1 cellular context compared by ENCODE assay signal in the genomic region with DNA sequence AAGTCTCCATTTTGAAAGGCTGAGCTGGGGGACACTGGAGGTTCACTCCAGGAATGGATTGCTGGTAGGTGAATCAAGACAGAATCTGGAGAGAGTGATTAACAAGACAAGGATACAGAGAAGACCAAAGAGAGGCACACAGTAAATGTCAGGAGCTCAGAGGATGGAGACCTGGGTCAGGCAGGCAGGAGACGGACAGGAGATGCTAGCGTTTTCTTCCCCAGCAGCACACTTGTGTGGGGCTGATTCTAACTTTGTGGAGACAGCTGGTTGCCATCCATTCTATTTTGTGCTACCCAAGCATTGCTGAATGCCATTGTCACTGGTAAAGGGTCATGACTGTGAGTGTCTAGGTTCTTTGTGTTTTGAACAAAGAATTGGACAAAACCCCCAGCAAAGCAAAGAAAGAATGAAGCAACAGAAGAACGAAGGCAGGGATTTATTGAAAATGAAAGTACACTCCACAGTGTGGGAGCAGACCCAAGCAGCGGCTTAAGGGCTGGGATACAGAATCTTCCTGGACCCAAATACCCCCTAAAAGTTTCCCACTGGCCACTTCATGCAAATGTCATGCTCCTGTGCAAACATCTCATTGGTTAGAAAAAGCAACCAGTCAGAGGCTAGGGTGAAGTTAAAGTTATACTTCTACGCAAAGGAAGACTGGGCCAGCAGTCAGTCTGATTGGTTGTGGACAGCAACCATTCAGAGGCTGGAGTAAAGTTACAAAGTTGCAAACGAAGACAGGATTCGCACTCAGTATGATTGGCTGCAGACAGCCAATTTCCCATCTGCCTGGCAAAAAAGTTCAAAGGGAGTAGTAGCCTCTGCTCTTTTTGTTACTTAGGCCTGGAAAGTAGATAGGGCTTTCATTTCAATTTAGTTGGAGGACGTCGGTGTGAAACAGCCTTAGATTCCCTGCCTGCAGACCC.
TF ChIP-seq lines count a peak whose summit lies in the region.

No MANE protein-coding gene starts in this region.

TF ChIP-seq in HepG2, 621 proteins besides CTCF, POLR2A, EP300 and RAD21 (continued from another document and continues in another):
- TF ChIP-seq ZNF253 (CRISPR knock-in tag; IDR thresholded peaks at IDR 0.05; ENCODE audit: borderline replicate concordance) (no peak), RXRB (CRISPR knock-in tag; IDR thresholded peaks at IDR 0.05; ENCODE audit: borderline replicate concordance) (0 out of 2 replicates have a peak, but pooled peaks have one; percentile 48), KMT2B (CRISPR knock-in tag; IDR thresholded peaks at IDR 0.05) (0 out of 2 replicates have a peak, but pooled peaks have one; percentile 43), AGO1 (IDR thresholded peaks at IDR 0.05; ENCODE audit: low read depth, low read length, poor library complexity, severe bottlenecking) (no peak), ARNT2 (CRISPR knock-in tag; IDR thresholded peaks at IDR 0.05; ENCODE audit: low read depth) (0 out of 2 replicates have a peak, but pooled peaks have one; percentile 16), ZNF367 (CRISPR knock-in tag; IDR thresholded peaks at IDR 0.05; ENCODE audit: borderline replicate concordance) (no peak), ZBTB42 (CRISPR knock-in tag; IDR thresholded peaks at IDR 0.05) (no peak), ARHGAP35 (CRISPR knock-in tag; IDR thresholded peaks at IDR 0.05; ENCODE audit: borderline replicate concordance) (no peak), ZSCAN9 (CRISPR knock-in tag; IDR thresholded peaks at IDR 0.05; ENCODE audit: borderline replicate concordance) (peak; percentile 59; the same call in 1 of the 2 replicates), NR2F6 (IDR thresholded peaks at IDR 0.05) (no peak), NR2F6 (CRISPR knock-in tag; IDR thresholded peaks at IDR 0.05) (no peak), ZNF451 (CRISPR knock-in tag; IDR thresholded peaks at IDR 0.05) (no peak), SIX1 (CRISPR knock-in tag; IDR thresholded peaks at IDR 0.05; ENCODE audit: borderline replicate concordance) (peak; percentile 50; the same call in 1 of the 2 replicates), ATRX (CRISPR knock-in tag; IDR thresholded peaks at IDR 0.05; ENCODE audit: borderline replicate concordance) (no peak), EEA1 (CRISPR knock-in tag; IDR thresholded peaks at IDR 0.05; ENCODE audit: borderline replicate concordance) (0 out of 2 replicates have a peak, but pooled peaks have one; percentile 23), ZNF337 (CRISPR knock-in tag; IDR thresholded peaks at IDR 0.05; ENCODE audit: borderline replicate concordance, low read depth) (no peak), ZEB1 (IDR thresholded peaks at IDR 0.05; ENCODE audit: insufficient replicate concordance, low read depth) (no peak), MTF1 (CRISPR knock-in tag; IDR thresholded peaks at IDR 0.05) (no peak), ZMAT3 (CRISPR knock-in tag; conservative IDR thresholded peaks at IDR 0.05) (no peak), ATM (IDR thresholded peaks at IDR 0.05; ENCODE audit: borderline replicate concordance) (no peak), THAP11 (CRISPR knock-in tag; IDR thresholded peaks at IDR 0.05) (peak; percentile 57), TARDBP (CRISPR knock-in tag; IDR thresholded peaks at IDR 0.05) (no peak), KDM4B (CRISPR knock-in tag; IDR thresholded peaks at IDR 0.05) (0 out of 2 replicates have a peak, but pooled peaks have one; percentile 37), YEATS2 (CRISPR knock-in tag; IDR thresholded peaks at IDR 0.05; ENCODE audit: borderline replicate concordance) (peak; percentile 41; the same call in 1 of the 2 replicates), ZBTB38 (CRISPR knock-in tag; IDR thresholded peaks at IDR 0.05) (peak; percentile 60; the same call in 1 of the 2 replicates), SRSF9 (IDR thresholded peaks at IDR 0.05; ENCODE audit: borderline replicate concordance, insufficient read depth, low read depth, low read length, poor library complexity, severe bottlenecking) (no peak), ZNF430 (CRISPR knock-in tag; IDR thresholded peaks at IDR 0.05) (peak; percentile 20; the same call in 1 of the 2 replicates), SRY (CRISPR knock-in tag; IDR thresholded peaks at IDR 0.05) (no peak), KLF16 (CRISPR knock-in tag; IDR thresholded peaks at IDR 0.05) (peak in 1 of 2 experiments; percentile 53; a peak in 1 of 4 replicates), BHLHE40 (IDR thresholded peaks at IDR 0.05; ENCODE audit: low read length) (no peak), ETV5 (CRISPR knock-in tag; IDR thresholded peaks at IDR 0.05; ENCODE audit: borderline replicate concordance) (0 out of 2 replicates have a peak, but pooled peaks have one; percentile 15), SRSF4 (IDR thresholded peaks at IDR 0.05; ENCODE audit: low read depth, low read length, poor library complexity, severe bottlenecking) (no peak), MXI1 (IDR thresholded peaks at IDR 0.05; ENCODE audit: borderline replicate concordance, low read depth, low read length) (no peak; the same call in 2 of the 3 replicates), ZSCAN20 (CRISPR knock-in tag; IDR thresholded peaks at IDR 0.05; ENCODE audit: borderline replicate concordance) (0 out of 2 replicates have a peak, but pooled peaks have one; percentile 11), KMT2A (CRISPR knock-in tag; IDR thresholded peaks at IDR 0.05) (peak; percentile 73; the same call in 1 of the 2 replicates)
- TF ChIP-seq, protein P1, sequence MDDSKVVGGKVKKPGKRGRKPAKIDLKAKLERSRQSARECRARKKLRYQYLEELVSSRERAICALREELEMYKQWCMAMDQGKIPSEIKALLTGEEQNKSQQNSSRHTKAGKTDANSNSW (CRISPR knock-in tag; IDR thresholded peaks at IDR 0.05; ENCODE audit: borderline replicate concordance), result no peak
- TF ChIP-seq, protein P2, sequence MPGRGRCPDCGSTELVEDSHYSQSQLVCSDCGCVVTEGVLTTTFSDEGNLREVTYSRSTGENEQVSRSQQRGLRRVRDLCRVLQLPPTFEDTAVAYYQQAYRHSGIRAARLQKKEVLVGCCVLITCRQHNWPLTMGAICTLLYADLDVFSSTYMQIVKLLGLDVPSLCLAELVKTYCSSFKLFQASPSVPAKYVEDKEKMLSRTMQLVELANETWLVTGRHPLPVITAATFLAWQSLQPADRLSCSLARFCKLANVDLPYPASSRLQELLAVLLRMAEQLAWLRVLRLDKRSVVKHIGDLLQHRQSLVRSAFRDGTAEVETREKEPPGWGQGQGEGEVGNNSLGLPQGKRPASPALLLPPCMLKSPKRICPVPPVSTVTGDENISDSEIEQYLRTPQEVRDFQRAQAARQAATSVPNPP (CRISPR knock-in tag; IDR thresholded peaks at IDR 0.05), result no peak
- TF ChIP-seq, protein P3, sequence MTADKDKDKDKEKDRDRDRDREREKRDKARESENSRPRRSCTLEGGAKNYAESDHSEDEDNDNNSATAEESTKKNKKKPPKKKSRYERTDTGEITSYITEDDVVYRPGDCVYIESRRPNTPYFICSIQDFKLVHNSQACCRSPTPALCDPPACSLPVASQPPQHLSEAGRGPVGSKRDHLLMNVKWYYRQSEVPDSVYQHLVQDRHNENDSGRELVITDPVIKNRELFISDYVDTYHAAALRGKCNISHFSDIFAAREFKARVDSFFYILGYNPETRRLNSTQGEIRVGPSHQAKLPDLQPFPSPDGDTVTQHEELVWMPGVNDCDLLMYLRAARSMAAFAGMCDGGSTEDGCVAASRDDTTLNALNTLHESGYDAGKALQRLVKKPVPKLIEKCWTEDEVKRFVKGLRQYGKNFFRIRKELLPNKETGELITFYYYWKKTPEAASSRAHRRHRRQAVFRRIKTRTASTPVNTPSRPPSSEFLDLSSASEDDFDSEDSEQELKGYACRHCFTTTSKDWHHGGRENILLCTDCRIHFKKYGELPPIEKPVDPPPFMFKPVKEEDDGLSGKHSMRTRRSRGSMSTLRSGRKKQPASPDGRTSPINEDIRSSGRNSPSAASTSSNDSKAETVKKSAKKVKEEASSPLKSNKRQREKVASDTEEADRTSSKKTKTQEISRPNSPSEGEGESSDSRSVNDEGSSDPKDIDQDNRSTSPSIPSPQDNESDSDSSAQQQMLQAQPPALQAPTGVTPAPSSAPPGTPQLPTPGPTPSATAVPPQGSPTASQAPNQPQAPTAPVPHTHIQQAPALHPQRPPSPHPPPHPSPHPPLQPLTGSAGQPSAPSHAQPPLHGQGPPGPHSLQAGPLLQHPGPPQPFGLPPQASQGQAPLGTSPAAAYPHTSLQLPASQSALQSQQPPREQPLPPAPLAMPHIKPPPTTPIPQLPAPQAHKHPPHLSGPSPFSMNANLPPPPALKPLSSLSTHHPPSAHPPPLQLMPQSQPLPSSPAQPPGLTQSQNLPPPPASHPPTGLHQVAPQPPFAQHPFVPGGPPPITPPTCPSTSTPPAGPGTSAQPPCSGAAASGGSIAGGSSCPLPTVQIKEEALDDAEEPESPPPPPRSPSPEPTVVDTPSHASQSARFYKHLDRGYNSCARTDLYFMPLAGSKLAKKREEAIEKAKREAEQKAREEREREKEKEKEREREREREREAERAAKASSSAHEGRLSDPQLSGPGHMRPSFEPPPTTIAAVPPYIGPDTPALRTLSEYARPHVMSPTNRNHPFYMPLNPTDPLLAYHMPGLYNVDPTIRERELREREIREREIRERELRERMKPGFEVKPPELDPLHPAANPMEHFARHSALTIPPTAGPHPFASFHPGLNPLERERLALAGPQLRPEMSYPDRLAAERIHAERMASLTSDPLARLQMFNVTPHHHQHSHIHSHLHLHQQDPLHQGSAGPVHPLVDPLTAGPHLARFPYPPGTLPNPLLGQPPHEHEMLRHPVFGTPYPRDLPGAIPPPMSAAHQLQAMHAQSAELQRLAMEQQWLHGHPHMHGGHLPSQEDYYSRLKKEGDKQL (CRISPR knock-in tag; IDR thresholded peaks at IDR 0.05; ENCODE audit: low read depth), result no peak
- TF ChIP-seq, protein P4, sequence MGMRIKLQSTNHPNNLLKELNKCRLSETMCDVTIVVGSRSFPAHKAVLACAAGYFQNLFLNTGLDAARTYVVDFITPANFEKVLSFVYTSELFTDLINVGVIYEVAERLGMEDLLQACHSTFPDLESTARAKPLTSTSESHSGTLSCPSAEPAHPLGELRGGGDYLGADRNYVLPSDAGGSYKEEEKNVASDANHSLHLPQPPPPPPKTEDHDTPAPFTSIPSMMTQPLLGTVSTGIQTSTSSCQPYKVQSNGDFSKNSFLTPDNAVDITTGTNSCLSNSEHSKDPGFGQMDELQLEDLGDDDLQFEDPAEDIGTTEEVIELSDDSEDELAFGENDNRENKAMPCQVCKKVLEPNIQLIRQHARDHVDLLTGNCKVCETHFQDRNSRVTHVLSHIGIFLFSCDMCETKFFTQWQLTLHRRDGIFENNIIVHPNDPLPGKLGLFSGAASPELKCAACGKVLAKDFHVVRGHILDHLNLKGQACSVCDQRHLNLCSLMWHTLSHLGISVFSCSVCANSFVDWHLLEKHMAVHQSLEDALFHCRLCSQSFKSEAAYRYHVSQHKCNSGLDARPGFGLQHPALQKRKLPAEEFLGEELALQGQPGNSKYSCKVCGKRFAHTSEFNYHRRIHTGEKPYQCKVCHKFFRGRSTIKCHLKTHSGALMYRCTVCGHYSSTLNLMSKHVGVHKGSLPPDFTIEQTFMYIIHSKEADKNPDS (CRISPR knock-in tag; IDR thresholded peaks at IDR 0.05), result no peak
- TF ChIP-seq, protein P5, sequence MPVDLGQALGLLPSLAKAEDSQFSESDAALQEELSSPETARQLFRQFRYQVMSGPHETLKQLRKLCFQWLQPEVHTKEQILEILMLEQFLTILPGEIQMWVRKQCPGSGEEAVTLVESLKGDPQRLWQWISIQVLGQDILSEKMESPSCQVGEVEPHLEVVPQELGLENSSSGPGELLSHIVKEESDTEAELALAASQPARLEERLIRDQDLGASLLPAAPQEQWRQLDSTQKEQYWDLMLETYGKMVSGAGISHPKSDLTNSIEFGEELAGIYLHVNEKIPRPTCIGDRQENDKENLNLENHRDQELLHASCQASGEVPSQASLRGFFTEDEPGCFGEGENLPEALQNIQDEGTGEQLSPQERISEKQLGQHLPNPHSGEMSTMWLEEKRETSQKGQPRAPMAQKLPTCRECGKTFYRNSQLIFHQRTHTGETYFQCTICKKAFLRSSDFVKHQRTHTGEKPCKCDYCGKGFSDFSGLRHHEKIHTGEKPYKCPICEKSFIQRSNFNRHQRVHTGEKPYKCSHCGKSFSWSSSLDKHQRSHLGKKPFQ (CRISPR knock-in tag; IDR thresholded peaks at IDR 0.05; ENCODE audit: insufficient replicate concordance), result no peak
- TF ChIP-seq, protein P6, sequence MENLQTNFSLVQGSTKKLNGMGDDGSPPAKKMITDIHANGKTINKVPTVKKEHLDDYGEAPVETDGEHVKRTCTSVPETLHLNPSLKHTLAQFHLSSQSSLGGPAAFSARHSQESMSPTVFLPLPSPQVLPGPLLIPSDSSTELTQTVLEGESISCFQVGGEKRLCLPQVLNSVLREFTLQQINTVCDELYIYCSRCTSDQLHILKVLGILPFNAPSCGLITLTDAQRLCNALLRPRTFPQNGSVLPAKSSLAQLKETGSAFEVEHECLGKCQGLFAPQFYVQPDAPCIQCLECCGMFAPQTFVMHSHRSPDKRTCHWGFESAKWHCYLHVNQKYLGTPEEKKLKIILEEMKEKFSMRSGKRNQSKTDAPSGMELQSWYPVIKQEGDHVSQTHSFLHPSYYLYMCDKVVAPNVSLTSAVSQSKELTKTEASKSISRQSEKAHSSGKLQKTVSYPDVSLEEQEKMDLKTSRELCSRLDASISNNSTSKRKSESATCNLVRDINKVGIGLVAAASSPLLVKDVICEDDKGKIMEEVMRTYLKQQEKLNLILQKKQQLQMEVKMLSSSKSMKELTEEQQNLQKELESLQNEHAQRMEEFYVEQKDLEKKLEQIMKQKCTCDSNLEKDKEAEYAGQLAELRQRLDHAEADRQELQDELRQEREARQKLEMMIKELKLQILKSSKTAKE (CRISPR knock-in tag; IDR thresholded peaks at IDR 0.05; ENCODE audit: borderline replicate concordance), result no peak
- TF ChIP-seq, protein P7, sequence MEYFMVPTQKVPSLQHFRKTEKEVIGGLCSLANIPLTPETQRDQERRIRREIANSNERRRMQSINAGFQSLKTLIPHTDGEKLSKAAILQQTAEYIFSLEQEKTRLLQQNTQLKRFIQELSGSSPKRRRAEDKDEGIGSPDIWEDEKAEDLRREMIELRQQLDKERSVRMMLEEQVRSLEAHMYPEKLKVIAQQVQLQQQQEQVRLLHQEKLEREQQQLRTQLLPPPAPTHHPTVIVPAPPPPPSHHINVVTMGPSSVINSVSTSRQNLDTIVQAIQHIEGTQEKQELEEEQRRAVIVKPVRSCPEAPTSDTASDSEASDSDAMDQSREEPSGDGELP (IDR thresholded peaks at IDR 0.05; ENCODE audit: borderline replicate concordance, low read depth), result no peak
